ENCODE assay signal across 26 cellular contexts in genomic region chr15:68518785-68519430, GRCh38. TPM values are rescaled to one million over a fixed set of nuclear protein-coding genes. Genes with fewer than 3 reads are reported as not detected.
A peak's percentile ranks its signal among the peaks of the same experiment; 100 is the strongest.
DNase-seq lines count a peak whose midpoint lies in the region; ATAC-seq and TF ChIP-seq lines count a peak whose summit lies in the region.
"Had no signal": no experiment of that assay in that cellular context is flagged by ENCODE, and none has a peak within 500 bp of the region (broad histone marks: within the 10 kb centered on the region; RNA-seq: fewer than 3 reads in every experiment).

No MANE protein-coding gene starts in this region.

- H3K14ac ChIP-seq in neuronal stem cell (ENCODE audit: low read length) = peak overlapping the region; percentile 63

- WGBS in mammary epithelial cell (ENCODE audit: low coverage, missing lambda C conversion rate) = 60% methylated on average over 4 of the region's 6 CpGs
- WGBS in neuronal stem cell (ENCODE audit: extremely low coverage in 2 of 2, insufficient read length in 2 of 2, insufficient replicate concordance in 1 of 2), 2 donors = no CpG with 5 or more reads among the region's 6 CpGs

- peaks cover 21% of the 10 kb centered on the region for H3K27me3 Mint-ChIP-seq in MCF 10A (ENCODE audit: insufficient read depth, unreplicated experiment)
- H3K27me3 Mint-ChIP-seq in CD8-positive, alpha-beta memory T cell = peaks cover 3 to 26% of the 10 kb centered on the region in 2 donors
- H3K27me3 Mint-ChIP-seq in CD4-positive, alpha-beta T cell = peaks cover 9% of the 10 kb centered on the region
- H3K27me3 Mint-ChIP-seq: type B pancreatic cell had no signal

- H3K36me3 ChIP-seq in breast epithelium (no peaks in the 10 kb centered on the region), mammary epithelial cell (ENCODE audit: insufficient read depth, low read length) (no peaks in the 10 kb centered on the region), neuronal stem cell (replicated peaks in 1 of 2; ENCODE audit: control insufficient read depth in 2 of 2, insufficient read depth in 2 of 2, low read length in 2 of 2) (no peaks in the 10 kb centered on the region)
- H3K36me3 ChIP-seq in CD8-positive, alpha-beta memory T cell (ENCODE audit: insufficient read depth, low read length) = no peaks in the 10 kb centered on the region
- H3K36me3 ChIP-seq: colonic mucosa, pancreas had no signal

- TF ChIP-seq CTCF in breast epithelium (IDR thresholded peaks at IDR 0.05) (no peak), MCF 10A (IDR thresholded peaks at IDR 0.05; ENCODE audit: unreplicated experiment) (no peak), mammary epithelial cell (conservative IDR thresholded peaks at IDR 0.05 in 1 of 2, IDR thresholded peaks at IDR 0.05 in 1 of 2; ENCODE audit: extremely low read depth in 1 of 2, insufficient read depth in 1 of 2, low read depth in 1 of 2, low read length in 2 of 2) (no peak)
- TF ChIP-seq CTCF in CD4-positive, alpha-beta T cell (IDR thresholded peaks at IDR 0.05) = no peak

- BruUV-seq in MCF 10A (replicated peaks; lab: Mats Ljungman, UMichigan) (no TSS peak), mammary epithelial cell (replicated peaks; lab: Mats Ljungman, UMichigan) (no TSS peak)

- H3K4me3 ChIP-seq in breast epithelium (no peak overlapping the region), mammary epithelial cell (replicated peaks in 1 of 3; ENCODE audit: insufficient read depth in 1 of 3, low read depth in 2 of 3, low read length in 3 of 3) (no peak overlapping the region), neuronal stem cell (ENCODE audit: low read length in 2 of 2) (peak overlapping the region in 1 of 2 donors; percentile 56)
- no peak overlapping the region for H3K4me3 ChIP-seq in CD8-positive, alpha-beta memory T cell (ENCODE audit: low read length)
- H3K4me3 ChIP-seq: colonic mucosa, pancreas had no signal

- POLR2A ChIA-PET in MCF 10A (lab: Yijun Ruan, JAX) = no interaction called here
- POLR2A ChIA-PET in CD8-positive, alpha-beta memory T cell (lab: Charles Lee) = no interaction called here
- POLR2A ChIA-PET in CD4-positive, alpha-beta T cell (lab: Charles Lee) = no interaction called here

- H3K4me3 Mint-ChIP-seq in MCF 10A (ENCODE audit: unreplicated experiment) = no peak overlapping the region
- no peak overlapping the region for H3K4me3 Mint-ChIP-seq in CD8-positive, alpha-beta memory T cell
- H3K4me3 Mint-ChIP-seq in CD4-positive, alpha-beta T cell = no peak overlapping the region
- H3K4me3 Mint-ChIP-seq: activated B cell treated with CpG ODN at 0.5 μM for 24 hours; activated CD8-positive, alpha-beta T cell treated with anti-CD3 and anti-CD28 coated beads for 36 hours; activated naive CD4-positive, alpha-beta T cell treated with anti-CD3 and anti-CD28 coated beads, Interleukin-2, amount 10 ng/mL, durations not matched to agents 7 days and 5 days; activated T-cell treated with anti-CD3 and anti-CD28 coated beads, Interleukin-2, amount 50 U/mL, for 4 hours; CD4-positive, CD25-positive, alpha-beta regulatory T cell; memory B cell; naive B cell; T-helper 17 cell; type B pancreatic cell had no signal

- no peaks in the 10 kb centered on the region for H3K79me1 ChIP-seq in neuronal stem cell (ENCODE audit: low read depth, low read length)

- no peaks in the 10 kb centered on the region for H3K79me2 ChIP-seq in mammary epithelial cell (ENCODE audit: insufficient read depth, low read length)

- H3K27ac ChIP-seq in breast epithelium (peak overlapping the region; percentile 70 to 85), mammary epithelial cell (ENCODE audit: insufficient read depth, low read depth, low read length) (no peak overlapping the region), neuronal stem cell (replicated peaks; ENCODE audit: low read length) (no peak overlapping the region)
- no peak overlapping the region for H3K27ac ChIP-seq in CD8-positive, alpha-beta memory T cell (ENCODE audit: low read depth, low read length)
- no peak overlapping the region for H3K27ac ChIP-seq in CD4-positive, alpha-beta T cell (ENCODE audit: low read depth, low read length)
- H3K27ac ChIP-seq: colonic mucosa, KMS-11, pancreas had no signal

- H3K27me3 ChIP-seq in breast epithelium = no peaks in the 10 kb centered on the region
- no peaks in the 10 kb centered on the region for H3K27me3 ChIP-seq in mammary epithelial cell (ENCODE audit: insufficient read depth, low read length)
- peaks cover 0 to 10% (median 0%) of the 10 kb centered on the region in 3 experiments for H3K27me3 ChIP-seq in neuronal stem cell (ENCODE audit: control insufficient read depth in 3 of 3, insufficient read depth in 3 of 3, low read depth in 1 of 3, low read length in 3 of 3)
- no peaks in the 10 kb centered on the region for H3K27me3 ChIP-seq in CD8-positive, alpha-beta memory T cell (ENCODE audit: insufficient read depth, low read length, poor library complexity, severe bottlenecking)
- H3K27me3 ChIP-seq in CD4-positive, alpha-beta T cell (ENCODE audit: control insufficient read depth, insufficient read depth, low read length) = peaks cover 12% of the 10 kb centered on the region
- H3K27me3 ChIP-seq: colonic mucosa, pancreas had no signal

- H3K4me2 ChIP-seq in mammary epithelial cell (ENCODE audit: insufficient read depth, low read depth, low read length) (no peak overlapping the region), neuronal stem cell (ENCODE audit: insufficient read depth, low read length, poor library complexity, severe bottlenecking) (no peak overlapping the region)
- H3K4me2 ChIP-seq: KMS-11 had no signal

- peak overlapping the region; percentile 60 for H2AK5ac ChIP-seq in neuronal stem cell (ENCODE audit: low read depth, low read length)

- H2BK120ac ChIP-seq in neuronal stem cell (ENCODE audit: low read depth, low read length) = peak overlapping the region; percentile 24

- H3K4me1 Mint-ChIP-seq in MCF 10A (ENCODE audit: insufficient read depth, unreplicated experiment) = peaks cover 9% of the 10 kb centered on the region
- no peaks in the 10 kb centered on the region for H3K4me1 Mint-ChIP-seq in CD8-positive, alpha-beta memory T cell
- H3K4me1 Mint-ChIP-seq in CD4-positive, alpha-beta T cell (ENCODE audit: low read depth) = no peaks in the 10 kb centered on the region
- H3K4me1 Mint-ChIP-seq: activated B cell treated with CpG ODN at 0.5 μM for 24 hours; activated naive CD4-positive, alpha-beta T cell treated with anti-CD3 and anti-CD28 coated beads, Interleukin-2, amount 10 ng/mL, durations not matched to agents 7 days and 5 days; CD4-positive, CD25-positive, alpha-beta regulatory T cell; memory B cell; naive B cell; T-helper 17 cell had no signal

- H4K91ac ChIP-seq in neuronal stem cell (ENCODE audit: low read depth, low read length, poor library complexity) = peak overlapping the region; percentile 94

- H3K9ac ChIP-seq in mammary epithelial cell (ENCODE audit: insufficient read depth, low read length) (no peak overlapping the region), neuronal stem cell (ENCODE audit: low read depth, low read length, poor library complexity) (peak overlapping the region; percentile 56)
- H3K9ac ChIP-seq: KMS-11 had no signal

- no peak overlapping the region for H3K23ac ChIP-seq in neuronal stem cell (ENCODE audit: low read depth, low read length, poor library complexity)

- H4K20me1 ChIP-seq in mammary epithelial cell (ENCODE audit: insufficient read depth, low read length) = no peaks in the 10 kb centered on the region

- no peak for ATAC-seq in CD4-positive, alpha-beta T cell (ENCODE audit: poor library complexity)
- ATAC-seq in HG03196 (IDR thresholded peaks at IDR 0.05; ENCODE audit: unreplicated experiment) = no peak
- ATAC-seq: activated CD8-positive, alpha-beta T cell treated with anti-CD3 and anti-CD28 coated beads for 36 hours; activated T-cell treated with anti-CD3 and anti-CD28 coated beads, Interleukin-2, amount 50 U/mL, for 4 hours; pancreas; T-helper 17 cell had no signal

- TF ChIP-seq POLR2A in breast epithelium (IDR thresholded peaks at IDR 0.05) = no peak

- no peak overlapping the region for H3K27ac Mint-ChIP-seq in MCF 10A (ENCODE audit: low read depth, unreplicated experiment)
- H3K27ac Mint-ChIP-seq in CD8-positive, alpha-beta memory T cell = peak overlapping the region in 1 of 8 donors; percentile 61
- H3K27ac Mint-ChIP-seq in CD4-positive, alpha-beta T cell = no peak overlapping the region
- H3K27ac Mint-ChIP-seq: activated B cell treated with CpG ODN at 0.5 μM for 24 hours; activated CD8-positive, alpha-beta T cell treated with anti-CD3 and anti-CD28 coated beads for 36 hours; activated naive CD4-positive, alpha-beta T cell treated with anti-CD3 and anti-CD28 coated beads, Interleukin-2, amount 10 ng/mL, durations not matched to agents 7 days and 5 days; CD4-positive, CD25-positive, alpha-beta regulatory T cell; memory B cell; naive B cell; T-helper 17 cell; type B pancreatic cell had no signal

- H3K18ac ChIP-seq in neuronal stem cell (ENCODE audit: low read length) = peak overlapping the region; percentile 88

- CTCF ChIA-PET in MCF 10A (lab: Yijun Ruan, JAX) = no interaction called here
- CTCF ChIA-PET in mammary epithelial cell (lab: Charles Lee; ENCODE audit: low non-redundant PET) = no interaction called here
- CTCF ChIA-PET in CD8-positive, alpha-beta memory T cell (lab: Charles Lee) = no interaction called here
- CTCF ChIA-PET in CD4-positive, alpha-beta T cell (lab: Charles Lee) = no interaction called here

- intact Hi-C loops in breast epithelium (cut with DNase I; ENCODE audit: low total_unique reads) (no loop called here), MCF 10A (cut with micrococcal nuclease) (no loop called here), mammary epithelial cell (cut with micrococcal nuclease) (no loop called here)
- intact Hi-C loops in CD4-positive, alpha-beta T cell (cut with DNase I, micrococcal nuclease) = no loop called here

- peak overlapping the region; percentile 46 for H2BK12ac ChIP-seq in neuronal stem cell (ENCODE audit: low read length)

- H3K4me1 ChIP-seq in breast epithelium (no peaks in the 10 kb centered on the region), mammary epithelial cell (ENCODE audit: insufficient read depth, low read length) (no peaks in the 10 kb centered on the region), neuronal stem cell (ENCODE audit: control insufficient read depth in 2 of 2, insufficient read depth in 1 of 2, low read depth in 1 of 2, low read length in 2 of 2) (peaks cover 14 to 17% of the 10 kb centered on the region in 2 donors)
- H3K4me1 ChIP-seq in CD8-positive, alpha-beta memory T cell (ENCODE audit: insufficient read depth, low read length) = no peaks in the 10 kb centered on the region
- H3K4me1 ChIP-seq: colonic mucosa, pancreas had no signal

- DNase-seq in breast epithelium (ENCODE audit: low spot score in 2 of 2) (no peak), MCF 10A (ENCODE audit: unreplicated experiment) (no peak), mammary epithelial cell (peak; percentile 48), neuronal stem cell (ENCODE audit: low spot score) (no peak), CD1c-positive myeloid dendritic cell (ENCODE audit: extremely low spot score) (no peak)
- no peak for DNase-seq in CD8-positive, alpha-beta memory T cell
- no peak for DNase-seq in CD4-positive, alpha-beta T cell
- DNase-seq: activated B cell treated with CpG ODN at 0.5 μM for 24 hours; activated CD8-positive, alpha-beta T cell treated with anti-CD3 and anti-CD28 coated beads for 36 hours; activated naive CD4-positive, alpha-beta T cell treated with anti-CD3 and anti-CD28 coated beads, Interleukin-2, amount 10 ng/mL, durations not matched to agents 7 days and 5 days; activated T-cell treated with anti-CD3 and anti-CD28 coated beads, Interleukin-2, amount 50 U/mL, for 4 hours; CD4-positive, CD25-positive, alpha-beta regulatory T cell; colonic mucosa; DMS53; naive B cell; NCI-H1105 treated with DMSO at 0.1 percent for 48 hours; NCI-H2107; NCI-H526 treated with DMSO at 0.1 percent for 48 hours; pancreas; SHP77 treated with DMSO at 0.1 percent for 48 hours; stimulated activated naive CD4-positive, alpha-beta T cell treated with Interleukin-2 at 50 U/mL for 16 hours; T-helper 17 cell had no signal

- peak overlapping the region; percentile 63 for H2BK15ac ChIP-seq in neuronal stem cell (ENCODE audit: low read length)

- no peaks in the 10 kb centered on the region for H3K9me3 ChIP-seq in breast epithelium
- H3K9me3 ChIP-seq in mammary epithelial cell (replicated peaks; ENCODE audit: insufficient read depth, low read length) = no peaks in the 10 kb centered on the region
- no peaks in the 10 kb centered on the region for H3K9me3 ChIP-seq in neuronal stem cell (replicated peaks in 1 of 2; ENCODE audit: control insufficient read depth in 2 of 2, insufficient read depth in 1 of 2, low read depth in 1 of 2, low read length in 2 of 2)
- no peaks in the 10 kb centered on the region for H3K9me3 ChIP-seq in CD8-positive, alpha-beta memory T cell (ENCODE audit: low read length)
- no peaks in the 10 kb centered on the region for H3K9me3 ChIP-seq in CD4-positive, alpha-beta T cell (ENCODE audit: control insufficient read depth, low read length)
- H3K9me3 ChIP-seq: colonic mucosa, pancreas had no signal

- peak overlapping the region; percentile 5 for H2BK5ac ChIP-seq in neuronal stem cell (ENCODE audit: low read length)

- dilution Hi-C loops in mammary epithelial cell (cut with HindIII; ENCODE audit: low sequenced_read_pairs) = no loop called here

- H2AFZ ChIP-seq in mammary epithelial cell (ENCODE audit: low read depth, low read length) = no peak overlapping the region
- H2AFZ ChIP-seq in neuronal stem cell (ENCODE audit: low read length) = no peak overlapping the region

- H3K9me3 Mint-ChIP-seq in MCF 10A (ENCODE audit: unreplicated experiment) = no peaks in the 10 kb centered on the region
- peaks cover 0 to 5% (median 0%) of the 10 kb centered on the region in 5 donors for H3K9me3 Mint-ChIP-seq in CD8-positive, alpha-beta memory T cell
- H3K9me3 Mint-ChIP-seq in CD4-positive, alpha-beta T cell = no peaks in the 10 kb centered on the region
- H3K9me3 Mint-ChIP-seq: activated B cell treated with CpG ODN at 0.5 μM for 24 hours; activated CD8-positive, alpha-beta T cell treated with anti-CD3 and anti-CD28 coated beads for 36 hours; activated naive CD4-positive, alpha-beta T cell treated with anti-CD3 and anti-CD28 coated beads, Interleukin-2, amount 10 ng/mL, durations not matched to agents 7 days and 5 days; activated T-cell treated with anti-CD3 and anti-CD28 coated beads, Interleukin-2, amount 50 U/mL, for 4 hours; type B pancreatic cell had no signal

- no peak overlapping the region for H4K8ac ChIP-seq in neuronal stem cell (ENCODE audit: low read depth, low read length)

- H3K36me3 Mint-ChIP-seq in MCF 10A (ENCODE audit: insufficient read depth, unreplicated experiment) = no peaks in the 10 kb centered on the region
- no peaks in the 10 kb centered on the region for H3K36me3 Mint-ChIP-seq in CD8-positive, alpha-beta memory T cell
- no peaks in the 10 kb centered on the region for H3K36me3 Mint-ChIP-seq in CD4-positive, alpha-beta T cell (ENCODE audit: low read depth)
- H3K36me3 Mint-ChIP-seq: activated naive CD4-positive, alpha-beta T cell treated with anti-CD3 and anti-CD28 coated beads, Interleukin-2, amount 10 ng/mL, durations not matched to agents 7 days and 5 days; CD4-positive, CD25-positive, alpha-beta regulatory T cell; memory B cell; type B pancreatic cell had no signal

- in situ Hi-C loops in mammary epithelial cell (cut with MboI; ENCODE audit: low sequenced_read_pairs in 2 of 2) = no loop called here

- no peak overlapping the region for H3K4ac ChIP-seq in neuronal stem cell (ENCODE audit: low read length)

RNA-seq across cellular contexts. Expression of gene CORO2B, which starts 59.9 kb away (rescaled TPM):
- total RNA-seq in breast epithelium (10 to 100 TPM in 1 of 3 donors, 1 to 10 TPM in 2; 2.9 to 11.2 (median 3.5) TPM), MCF 10A (2022) (0.47 and 0.79 TPM in 2 replicates), mammary epithelial cell (1 to 10 TPM; 3.2 to 4.3 TPM)
- 2.6 TPM for polyA plus RNA-seq in mammary epithelial cell
- 2.7 TPM for polyA minus RNA-seq in mammary epithelial cell
- 6.9 TPM for polyA plus RNA-seq in neuronal stem cell (2013, experiment 1 of 2)
- polyA plus RNA-seq in neuronal stem cell (2013, experiment 2 of 2) = 6.8 TPM
- total RNA-seq in CD8-positive, alpha-beta memory T cell = not detected
- polyA plus RNA-seq in CD8-positive, alpha-beta memory T cell = not detected
- not detected for total RNA-seq in CD4-positive, alpha-beta T cell
- total RNA-seq: activated CD8-positive, alpha-beta T cell treated with anti-CD3 and anti-CD28 coated beads for 36 hours; CD4-positive, CD25-positive, alpha-beta regulatory T cell; T-helper 17 cell had no signal
- polyA plus RNA-seq: CD4-positive, CD25-positive, alpha-beta regulatory T cell had no signal

Comparison
In these comparisons a context has a peak if more than half of its experiments do, and no peak if none do; other contexts are left out.
1. H3K27ac ChIP-seq: peak in breast epithelium (2 of 2); none in mammary epithelial cell (single experiment), neuronal stem cell (single experiment), CD8-positive, alpha-beta memory T cell (single experiment) and CD4-positive, alpha-beta T cell (single experiment).